ENCODE assay signal across 9 cellular contexts in the genomic region with DNA sequence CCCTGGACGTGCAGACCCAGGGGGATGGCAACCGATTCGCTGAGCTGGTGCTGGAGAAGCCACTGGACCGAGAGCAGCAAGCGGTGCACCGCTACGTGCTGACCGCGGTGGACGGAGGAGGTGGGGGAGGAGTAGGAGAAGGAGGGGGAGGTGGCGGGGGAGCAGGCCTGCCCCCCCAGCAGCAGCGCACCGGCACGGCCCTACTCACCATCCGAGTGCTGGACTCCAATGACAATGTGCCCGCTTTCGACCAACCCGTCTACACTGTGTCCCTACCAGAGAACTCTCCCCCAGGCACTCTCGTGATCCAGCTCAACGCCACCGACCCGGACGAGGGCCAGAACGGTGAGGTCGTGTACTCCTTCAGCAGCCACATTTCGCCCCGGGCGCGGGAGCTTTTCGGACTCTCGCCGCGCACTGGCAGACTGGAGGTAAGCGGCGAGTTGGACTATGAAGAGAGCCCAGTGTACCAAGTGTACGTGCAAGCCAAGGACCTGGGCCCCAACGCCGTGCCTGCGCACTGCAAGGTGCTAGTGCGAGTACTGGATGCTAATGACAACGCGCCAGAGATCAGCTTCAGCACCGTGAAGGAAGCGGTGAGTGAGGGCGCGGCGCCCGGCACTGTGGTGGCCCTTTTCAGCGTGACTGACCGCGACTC. TPM values are rescaled to one million over a fixed set of nuclear protein-coding genes. Genes with fewer than 3 reads are reported as not detected.
A peak's percentile ranks its signal among the peaks of the same experiment; 100 is the strongest.
DNase-seq lines count a peak whose midpoint lies in the region; ATAC-seq, FAIRE-seq and TF ChIP-seq lines count a peak whose summit lies in the region.
"Had no signal": no experiment of that assay in that cellular context is flagged by ENCODE, and none has a peak within 500 bp of the region (broad histone marks: within the 10 kb centered on the region; RNA-seq: fewer than 3 reads in every experiment).

No MANE protein-coding gene starts in this region.

- no peak for TF ChIP-seq CTCF in KMS-11 (conservative IDR thresholded peaks at IDR 0.05; ENCODE audit: low read depth, low read length)
- no peak for TF ChIP-seq CTCF in esophagus squamous epithelium (IDR thresholded peaks at IDR 0.05)
- no peak for TF ChIP-seq CTCF in pancreas (IDR thresholded peaks at IDR 0.05)

- H3K27ac ChIP-seq in BLaER1 (no peak overlapping the region), KMS-11 (no peak overlapping the region), esophagus squamous epithelium (no peak overlapping the region), pancreas (no peak overlapping the region)

- H3K4me1 Mint-ChIP-seq in immature natural killer cell = peaks cover 3 to 20% of the 10 kb centered on the region in 2 donors

- no peaks in the 10 kb centered on the region for H3K79me2 ChIP-seq in KMS-11 (ENCODE audit: insufficient read depth, low read depth)

- ATAC-seq in pancreas (no peak), GM18498 (IDR thresholded peaks at IDR 0.05; ENCODE audit: unreplicated experiment) (no peak)
- ATAC-seq: GM12878 had no signal

- no peak overlapping the region for H3K27ac Mint-ChIP-seq in immature natural killer cell

- H3K27me3 Mint-ChIP-seq in immature natural killer cell (ENCODE audit: low read depth in 3 of 3) = peaks cover 19 to 27% (median 23%) of the 10 kb centered on the region in 3 donors

- H3K9ac ChIP-seq in BLaER1 (no peak overlapping the region), KMS-11 (peak overlapping the region; percentile 9; the same call in 1 of the 2 replicates)

- no peak for TF ChIP-seq POLR2A in esophagus squamous epithelium (IDR thresholded peaks at IDR 0.05)

- H2AFZ ChIP-seq in KMS-11 (ENCODE audit: low read depth) = peak overlapping the region; percentile 56

- H4K20me1 ChIP-seq in BLaER1 (no peaks in the 10 kb centered on the region), KMS-11 (ENCODE audit: insufficient read depth) (no peaks in the 10 kb centered on the region)

- H3K4me2 ChIP-seq in BLaER1 (no peak overlapping the region), KMS-11 (peak overlapping the region; percentile 85)

- DNase-seq in esophagus squamous epithelium (lab: John Stamatoyannopoulos, UW) (no peak), pancreas (peak in 4 of 6 donors; percentile 12 to 75 (median 36)), immature natural killer cell (no peak), putamen (ENCODE audit: low spot score) (no peak), cerebellum (ENCODE audit: low spot score) (no peak)

- peaks cover 64% of the 10 kb centered on the region for H3K9me3 ChIP-seq in BLaER1
- no peaks in the 10 kb centered on the region for H3K9me3 ChIP-seq in esophagus squamous epithelium
- no peaks in the 10 kb centered on the region for H3K9me3 ChIP-seq in pancreas

- WGBS in esophagus squamous epithelium, 2 donors = 0% methylated on average over 8 of the region's 51 CpGs; no CpG with 5 or more reads in 1 of the 2 donors
- 2% methylated on average over 50 to 51 of the region's 51 CpGs for whole genome bisulfite sequencing in pancreas, 2 donors

- H3K4me1 ChIP-seq in BLaER1 = peaks cover 5% of the 10 kb centered on the region
- H3K4me1 ChIP-seq in KMS-11 (ENCODE audit: low read depth, poor library complexity, severe bottlenecking) = peaks cover 12% of the 10 kb centered on the region
- peaks cover 29 to 76% (median 44%) of the 10 kb centered on the region in 3 donors for H3K4me1 ChIP-seq in esophagus squamous epithelium
- H3K4me1 ChIP-seq in pancreas = peaks cover 18 to 27% (median 19%) of the 10 kb centered on the region in 3 donors

- H3K27me3 ChIP-seq in BLaER1 (peaks cover 31% of the 10 kb centered on the region), KMS-11 (ENCODE audit: insufficient read depth, low read depth) (no peaks in the 10 kb centered on the region), esophagus squamous epithelium (peaks cover 7 to 92% (median 32%) of the 10 kb centered on the region in 4 donors), pancreas (peaks cover 3 to 80% (median 3%) of the 10 kb centered on the region in 4 donors)

- FAIRE-seq in pancreas (lab: Jason Lieb, UNC) = no peak
- FAIRE-seq: GM12878 had no signal

- intact Hi-C loops in esophagus squamous epithelium (cut with DNase I) = no loop called here
- intact Hi-C loops in pancreas (cut with DNase I) = no loop called here

- no peak overlapping the region for H3K4me3 Mint-ChIP-seq in immature natural killer cell

- H3K36me3 ChIP-seq in BLaER1 (no peaks in the 10 kb centered on the region; the same call in 1 of the 2 replicates), KMS-11 (ENCODE audit: insufficient read depth) (no peaks in the 10 kb centered on the region), esophagus squamous epithelium (no peaks in the 10 kb centered on the region), pancreas (no peaks in the 10 kb centered on the region)

- H3K9me3 Mint-ChIP-seq in immature natural killer cell = peaks cover 8 to 63% (median 27%) of the 10 kb centered on the region in 6 donors

- peak overlapping the region; percentile 22; the same call in 1 of the 2 replicates for H3K4me3 ChIP-seq in BLaER1
- no peak overlapping the region for H3K4me3 ChIP-seq in KMS-11 (IDR thresholded peaks at IDR 0.05; ENCODE audit: insufficient read depth, low read depth, low read length)
- peak overlapping the region in 3 of 4 donors; percentile 29 to 54 (median 42) for H3K4me3 ChIP-seq in esophagus squamous epithelium
- H3K4me3 ChIP-seq in pancreas = peak overlapping the region in 2 of 4 donors; percentile 0 to 26
- H3K4me3 ChIP-seq: GM12878 had no signal

- H3K36me3 Mint-ChIP-seq in immature natural killer cell = peaks cover 4 to 8% (median 5%) of the 10 kb centered on the region in 3 donors

RNA-seq across cellular contexts. Expression of gene PCDH10, which starts 1.7 kb away (rescaled TPM):
- total RNA-seq in esophagus squamous epithelium (under 1 TPM in 2 of 4 donors, not detected in 2; 0.13 to 0.19 TPM), pancreas (under 1 TPM; 0.09 to 0.23 (median 0.13) TPM), cerebellum (29.9 TPM)
- polyA plus RNA-seq in pancreas (under 1 TPM; 0.11 to 0.26 TPM), immature natural killer cell (not detected)
- total RNA-seq: GM12878 had no signal

Comparison
In these comparisons a context has a peak if more than half of its experiments do, and no peak if none do; other contexts are left out.
1. DNase-seq: peak in pancreas (4 of 6); none in esophagus squamous epithelium (single experiment), immature natural killer cell (0 of 3), putamen (single experiment) and cerebellum (single experiment).
2. RNA of gene PCDH10, which starts 1.7 kb away (total RNA-seq): 29.9 TPM in cerebellum (single experiment); 0.09 to 0.23 TPM in pancreas and 0.13 to 0.19 TPM in esophagus squamous epithelium; every median in the first group is over 10 times any median in the second.